ENCODE assay signal across 1 cellular context in the genomic region with DNA sequence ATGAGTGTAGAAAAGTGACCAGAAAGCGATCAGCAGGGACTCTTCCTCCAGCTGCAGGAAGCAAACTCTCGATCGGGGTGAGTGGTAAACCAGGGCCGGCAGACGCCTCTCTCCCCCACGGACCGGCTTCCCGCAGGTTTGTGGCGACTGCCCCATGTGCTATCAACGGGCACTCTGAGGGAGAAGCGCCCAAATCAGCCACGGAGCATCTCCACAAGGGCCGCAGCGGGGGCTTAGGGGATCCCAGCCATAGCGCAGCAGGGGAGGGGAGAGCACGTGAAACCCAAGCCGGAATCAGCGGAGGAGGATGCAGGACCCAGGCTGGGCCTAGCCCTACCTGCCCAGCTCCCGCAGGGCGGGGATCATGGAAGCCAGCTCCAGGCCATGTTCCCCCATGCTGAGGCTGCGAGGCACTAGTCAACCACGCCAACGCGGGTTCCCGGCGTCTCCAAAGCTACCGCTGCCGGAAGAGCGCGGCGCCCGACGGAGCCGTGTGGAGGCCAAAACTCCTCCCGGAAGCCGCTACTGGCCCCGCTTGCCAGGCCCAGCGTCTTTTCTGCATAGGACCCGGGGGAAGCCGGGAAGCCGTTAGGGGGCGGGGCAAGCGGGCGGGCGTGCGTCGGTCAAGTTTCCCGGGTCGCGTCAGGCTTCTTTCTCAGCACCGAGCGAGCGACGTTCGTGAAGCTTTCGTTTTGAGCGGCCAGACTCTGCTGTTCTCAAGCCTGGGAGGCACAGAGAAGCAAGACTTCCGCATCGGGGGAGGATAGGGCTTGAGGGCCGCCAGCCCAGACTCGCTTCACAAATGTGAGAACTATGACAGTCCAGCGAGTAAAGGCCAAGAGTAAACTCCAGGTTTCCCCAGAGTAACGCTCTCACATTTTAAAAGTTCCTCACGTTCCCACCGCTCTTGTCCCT.
A peak's percentile ranks its signal among the peaks of the same experiment; 100 is the strongest.
TF ChIP-seq lines count a peak whose summit lies in the region.

A gene (minus strand): TSS at position 425 of the 915 bp plus-strand sequence. CDS start 29 bp downstream, at position 396.

TF ChIP-seq in GM12878, 131 proteins besides CTCF, POLR2A, EP300 and RAD21 (continued from another document):
- TF ChIP-seq, protein P1, sequence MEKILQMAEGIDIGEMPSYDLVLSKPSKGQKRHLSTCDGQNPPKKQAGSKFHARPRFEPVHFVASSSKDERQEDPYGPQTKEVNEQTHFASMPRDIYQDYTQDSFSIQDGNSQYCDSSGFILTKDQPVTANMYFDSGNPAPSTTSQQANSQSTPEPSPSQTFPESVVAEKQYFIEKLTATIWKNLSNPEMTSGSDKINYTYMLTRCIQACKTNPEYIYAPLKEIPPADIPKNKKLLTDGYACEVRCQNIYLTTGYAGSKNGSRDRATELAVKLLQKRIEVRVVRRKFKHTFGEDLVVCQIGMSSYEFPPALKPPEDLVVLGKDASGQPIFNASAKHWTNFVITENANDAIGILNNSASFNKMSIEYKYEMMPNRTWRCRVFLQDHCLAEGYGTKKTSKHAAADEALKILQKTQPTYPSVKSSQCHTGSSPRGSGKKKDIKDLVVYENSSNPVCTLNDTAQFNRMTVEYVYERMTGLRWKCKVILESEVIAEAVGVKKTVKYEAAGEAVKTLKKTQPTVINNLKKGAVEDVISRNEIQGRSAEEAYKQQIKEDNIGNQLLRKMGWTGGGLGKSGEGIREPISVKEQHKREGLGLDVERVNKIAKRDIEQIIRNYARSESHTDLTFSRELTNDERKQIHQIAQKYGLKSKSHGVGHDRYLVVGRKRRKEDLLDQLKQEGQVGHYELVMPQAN (conservative IDR thresholded peaks at IDR 0.05), result peak; percentile 98
- TF ChIP-seq, protein P2, sequence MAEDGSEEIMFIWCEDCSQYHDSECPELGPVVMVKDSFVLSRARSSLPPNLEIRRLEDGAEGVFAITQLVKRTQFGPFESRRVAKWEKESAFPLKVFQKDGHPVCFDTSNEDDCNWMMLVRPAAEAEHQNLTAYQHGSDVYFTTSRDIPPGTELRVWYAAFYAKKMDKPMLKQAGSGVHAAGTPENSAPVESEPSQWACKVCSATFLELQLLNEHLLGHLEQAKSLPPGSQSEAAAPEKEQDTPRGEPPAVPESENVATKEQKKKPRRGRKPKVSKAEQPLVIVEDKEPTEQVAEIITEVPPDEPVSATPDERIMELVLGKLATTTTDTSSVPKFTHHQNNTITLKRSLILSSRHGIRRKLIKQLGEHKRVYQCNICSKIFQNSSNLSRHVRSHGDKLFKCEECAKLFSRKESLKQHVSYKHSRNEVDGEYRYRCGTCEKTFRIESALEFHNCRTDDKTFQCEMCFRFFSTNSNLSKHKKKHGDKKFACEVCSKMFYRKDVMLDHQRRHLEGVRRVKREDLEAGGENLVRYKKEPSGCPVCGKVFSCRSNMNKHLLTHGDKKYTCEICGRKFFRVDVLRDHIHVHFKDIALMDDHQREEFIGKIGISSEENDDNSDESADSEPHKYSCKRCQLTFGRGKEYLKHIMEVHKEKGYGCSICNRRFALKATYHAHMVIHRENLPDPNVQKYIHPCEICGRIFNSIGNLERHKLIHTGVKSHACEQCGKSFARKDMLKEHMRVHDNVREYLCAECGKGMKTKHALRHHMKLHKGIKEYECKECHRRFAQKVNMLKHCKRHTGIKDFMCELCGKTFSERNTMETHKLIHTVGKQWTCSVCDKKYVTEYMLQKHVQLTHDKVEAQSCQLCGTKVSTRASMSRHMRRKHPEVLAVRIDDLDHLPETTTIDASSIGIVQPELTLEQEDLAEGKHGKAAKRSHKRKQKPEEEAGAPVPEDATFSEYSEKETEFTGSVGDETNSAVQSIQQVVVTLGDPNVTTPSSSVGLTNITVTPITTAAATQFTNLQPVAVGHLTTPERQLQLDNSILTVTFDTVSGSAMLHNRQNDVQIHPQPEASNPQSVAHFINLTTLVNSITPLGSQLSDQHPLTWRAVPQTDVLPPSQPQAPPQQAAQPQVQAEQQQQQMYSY (CRISPR knock-in tag; IDR thresholded peaks at IDR 0.05), result no peak
- TF ChIP-seq ZZZ3 (IDR thresholded peaks at IDR 0.05; ENCODE audit: control insufficient read depth, insufficient read length, low read depth), result no peak
